ENCODE assay signal across 9 cellular contexts in genomic region chr20:4041748-4042411, GRCh38.
DNase-seq lines count a peak whose midpoint lies in the region; ATAC-seq, FAIRE-seq and TF ChIP-seq lines count a peak whose summit lies in the region.
"Had no signal": no experiment of that assay in that cellular context is flagged by ENCODE, and none has a peak within 500 bp of the region (broad histone marks: within the 10 kb centered on the region; RNA-seq: fewer than 3 reads in every experiment).

No MANE protein-coding gene starts in this region.

- FAIRE-seq in GM19239 (lab: Jason Lieb, UNC) = no peak
- FAIRE-seq: GM18507 had no signal

- peak overlapping the region in 1 of 2 donors; percentile 33 for H3K9ac ChIP-seq in mucosa of rectum (ENCODE audit: low read depth in 1 of 2, low read length in 2 of 2)

- no peak for TF ChIP-seq CTCF in cardiac fibroblast (IDR thresholded peaks at IDR 0.05; ENCODE audit: low read depth, low read length)

- peak; percentile 89 for DNase-seq in DMS53 (lab: John Stamatoyannopoulos, UW)
- DNase-seq in NCI-H187 (lab: John Stamatoyannopoulos, UW) = peak; percentile 67 to 80
- peak; percentile 96 to 98 for DNase-seq in cardiac fibroblast (ENCODE audit: low read depth in 2 of 2)
- no peak for DNase-seq in GM19239 (ENCODE audit: insufficient read length, low spot score)
- no peak for DNase-seq in hippocampal formation (lab: John Stamatoyannopoulos, UW)
- no peak for DNase-seq in activated CD4-positive, alpha-beta T cell treated with anti-CD3 and anti-CD28 coated beads, Interleukin-2, amount 50 U/mL, for 1 hour
- DNase-seq in stimulated activated naive CD8-positive, alpha-beta T cell treated with anti-CD3 and anti-CD28 coated beads, Interleukin-15, Interleukin-2, amounts not matched to agents 100 U/mL and 50 U/mL, for 24 hours = no peak

- no peaks in the 10 kb centered on the region for H3K36me3 ChIP-seq in mucosa of rectum (ENCODE audit: control insufficient read depth in 2 of 2, insufficient read depth in 2 of 2, low read length in 2 of 2)

- peak overlapping the region; percentile 63 to 78 for H3K27ac ChIP-seq in mucosa of rectum (ENCODE audit: low read depth in 2 of 2, low read length in 2 of 2)

- ATAC-seq in stimulated activated naive CD8-positive, alpha-beta T cell treated with anti-CD3 and anti-CD28 coated beads, Interleukin-15, Interleukin-2, amounts not matched to agents 100 U/mL and 50 U/mL, for 24 hours = no peak

- no peaks in the 10 kb centered on the region for H3K9me3 ChIP-seq in mucosa of rectum (ENCODE audit: control insufficient read depth in 2 of 2, low read length in 2 of 2)

- H3K4me1 ChIP-seq in mucosa of rectum (ENCODE audit: control insufficient read depth in 2 of 2, insufficient read depth in 2 of 2, low read length in 2 of 2) = peaks cover 15 to 27% of the 10 kb centered on the region in 2 donors

- H3K4me3 ChIP-seq in cardiac fibroblast (replicated peaks in 1 of 2; ENCODE audit: low read depth in 2 of 2, low read length in 2 of 2) (no peak overlapping the region), mucosa of rectum (ENCODE audit: low read length in 2 of 2) (peak overlapping the region; percentile 7 to 23)

- peaks cover 0 to 1% of the 10 kb centered on the region in 2 donors for H3K27me3 ChIP-seq in mucosa of rectum (ENCODE audit: control insufficient read depth in 2 of 2, insufficient read depth in 2 of 2, low read length in 2 of 2)

Comparison
In these comparisons a context has a peak if more than half of its experiments do, and no peak if none do; other contexts are left out.
1. DNase-seq: peak in DMS53 (single experiment), NCI-H187 (2 of 2) and cardiac fibroblast (2 of 2); none in GM19239 (single experiment), hippocampal formation (0 of 2), activated CD4-positive, alpha-beta T cell treated with anti-CD3 and anti-CD28 coated beads, Interleukin-2, amount 50 U/mL, for 1 hour (single experiment) and stimulated activated naive CD8-positive, alpha-beta T cell treated with anti-CD3 and anti-CD28 coated beads, Interleukin-15, Interleukin-2, amounts not matched to agents 100 U/mL and 50 U/mL, for 24 hours (single experiment).
2. H3K4me3 ChIP-seq: peak in mucosa of rectum (2 of 2); none in cardiac fibroblast (0 of 2).